In genomic region chr12:76878899-76879709, GRCh38 we compare ENCODE assay signal across 8 cellular contexts. TPM values are rescaled to one million over a fixed set of nuclear protein-coding genes. Genes with fewer than 3 reads are reported as not detected.
DNase-seq lines count a peak whose midpoint lies in the region; ATAC-seq, FAIRE-seq and TF ChIP-seq lines count a peak whose summit lies in the region.

TSS of gene CSRP2 (minus strand) at chr12:76879019. CDS start at chr12:76866260, 12,759 bp downstream.

- intact Hi-C loops in left ventricle myocardium superior (cut with micrococcal nuclease) = no loop called here

- H3K4me3 ChIP-seq in GM12864 (ENCODE audit: low read depth, low read length) = peak within 1 kb of the TSS; percentile 71

- ATAC-seq in HG02588 (IDR thresholded peaks at IDR 0.05; ENCODE audit: unreplicated experiment) (peak; percentile 90), left ventricle myocardium superior (peak; percentile 97)

- H3K27ac Mint-ChIP-seq in progenitor cell of endocrine pancreas = peak within 1 kb of the TSS; percentile 98

- peak within 1 kb of the TSS; percentile 99 for H3K4me3 Mint-ChIP-seq in progenitor cell of endocrine pancreas (ENCODE audit: low read depth)

- no peak for TF ChIP-seq CTCF in GM12864 (IDR thresholded peaks at IDR 0.05; ENCODE audit: low read depth, low read length, missing control alignments)
- TF ChIP-seq CTCF in progenitor cell of endocrine pancreas (IDR thresholded peaks at IDR 0.05; ENCODE audit: unreplicated experiment) = peak; percentile 42

- no peaks in the 10 kb centered on the region for H3K9me3 Mint-ChIP-seq in progenitor cell of endocrine pancreas (ENCODE audit: low read depth)

- peak; percentile 7 for DNase-seq in GM12864 (ENCODE audit: low read depth)
- peak; percentile 92 to 95 (median 93) for DNase-seq in NCI-H1417 (lab: John Stamatoyannopoulos, UW)
- DNase-seq in T follicular helper cell (ENCODE audit: low read depth) = peak; percentile 26
- DNase-seq in amygdala (lab: John Stamatoyannopoulos, UW) = peak in 52 of 56 donors; percentile 8 to 94 (median 52)
- DNase-seq in left ventricle myocardium superior = peak; percentile 95
- DNase-seq in progenitor cell of endocrine pancreas (ENCODE audit: low spot score, unreplicated experiment) = peak; percentile 91
- DNase-seq in urothelium cell line (ENCODE audit: low spot score) = peak; percentile 94

- H3K4me1 Mint-ChIP-seq in progenitor cell of endocrine pancreas (ENCODE audit: low read depth) = peaks cover 29% of the 10 kb centered on the region

- no peak for FAIRE-seq in urothelium cell line (lab: Jason Lieb, UNC)

- no peaks in the 10 kb centered on the region for H3K27me3 Mint-ChIP-seq in progenitor cell of endocrine pancreas

- H3K36me3 Mint-ChIP-seq in progenitor cell of endocrine pancreas (ENCODE audit: insufficient read depth) = peaks cover 4% of the 10 kb centered on the region

RNA-seq across cellular contexts. Expression of gene CSRP2, which starts in this region (rescaled TPM):
- total RNA-seq in left ventricle myocardium superior (54.1 TPM), progenitor cell of endocrine pancreas (90.0 and 96.1 TPM in 2 replicates)

Comparison
In these comparisons a context has a peak if more than half of its experiments do, and no peak if none do; other contexts are left out.
1. Peak in every context shown above with its lines: DNase-seq, ATAC-seq and H3K4me3 ChIP-seq.
2. DNase-seq: peak in every context shown above with its lines; median percentile 95 in left ventricle myocardium superior; 94 in urothelium cell line; 93 in NCI-H1417; 91 in progenitor cell of endocrine pancreas; 52 in amygdala; 26 in T follicular helper cell; 7 in GM12864.